ENCODE assay signal across 30 cellular contexts in genomic region chr6:71887744-71888115, GRCh38. TPM values are rescaled to one million over a fixed set of nuclear protein-coding genes. Genes with fewer than 3 reads are reported as not detected.
A peak's percentile ranks its signal among the peaks of the same experiment; 100 is the strongest.
DNase-seq lines count a peak whose midpoint lies in the region; ATAC-seq, FAIRE-seq and TF ChIP-seq lines count a peak whose summit lies in the region.
"Had no signal": no experiment of that assay in that cellular context is flagged by ENCODE, and none has a peak within 500 bp of the region (broad histone marks: within the 10 kb centered on the region; RNA-seq: fewer than 3 reads in every experiment).

No MANE protein-coding gene starts in this region.

- FAIRE-seq in GM12891 (lab: Jason Lieb, UNC): no peak
- FAIRE-seq: endometrium, GM12878, islet of Langerhans had no signal

- no peak for TF ChIP-seq POLR2A in GM12891 (IDR thresholded peaks at IDR 0.05; ENCODE audit: low read depth, low read length)

- no peaks in the 10 kb centered on the region for H3K36me3 ChIP-seq in HUES48 (ENCODE audit: control insufficient read depth, insufficient read depth, low read length)
- H3K36me3 ChIP-seq: gastrocnemius medialis, left lung, Peyer's patch, upper lobe of left lung had no signal

- no peak for DNase-seq in mesothelial cell of epicardium (ENCODE audit: low spot score in 2 of 2, unreplicated experiment in 2 of 2)
- no peak for DNase-seq in type B pancreatic cell (ENCODE audit: extremely low spot score, unreplicated experiment)
- DNase-seq in activated T-cell treated with anti-CD3 and anti-CD28 coated beads, Interleukin-2, amount 50 U/mL, for 4 hours: no peak
- no peak for DNase-seq in activated T-cell treated with anti-CD3 and anti-CD28 coated beads, Interleukin-2, amount 50 U/mL, for 48 hours
- no peak for DNase-seq in GM12891 (ENCODE audit: insufficient read length, low spot score)
- DNase-seq: activated CD4-positive, alpha-beta memory T cell treated with anti-CD3 and anti-CD28 coated beads for 36 hours; activated CD4-positive, CD25-positive, alpha-beta regulatory T cell treated with anti-CD3 and anti-CD28 coated beads, Interleukin-2, amount 50 U/mL, for 72 hours; activated CD8-positive, alpha-beta memory T cell treated with anti-CD3 and anti-CD28 coated beads, Interleukin-2, amount 50 U/mL, for 4 hours; gastrocnemius medialis; hippocampal formation; NCI-H1048; NCI-H2029; NCI-H2227 treated with DMSO at 0.1 percent for 48 hours; NCI-H69; SIG-M5; stimulated activated CD4-positive, alpha-beta T cell treated with anti-CD3 and anti-CD28 coated beads, Interleukin-2, amount 100 ng/mL, for 24 hours had no signal

- peaks cover 20% of the 10 kb centered on the region for H3K27me3 ChIP-seq in HUES48 (ENCODE audit: control insufficient read depth, insufficient read depth, low read length)
- H3K27me3 ChIP-seq: Peyer's patch had no signal

- no peaks in the 10 kb centered on the region for H3K9me3 ChIP-seq in HUES48 (ENCODE audit: control insufficient read depth, insufficient read depth, low read length)
- H3K9me3 ChIP-seq: gastrocnemius medialis, left lung, Peyer's patch, upper lobe of left lung had no signal

- H3K27me3 Mint-ChIP-seq in brain (peaks cover 14% of the 10 kb centered on the region), mesothelial cell of epicardium (ENCODE audit: low read depth) (peaks cover 88% of the 10 kb centered on the region), type B pancreatic cell (peaks cover 78% of the 10 kb centered on the region)
- peaks cover 40% of the 10 kb centered on the region for H3K27me3 Mint-ChIP-seq in activated T-cell treated with anti-CD3 and anti-CD28 coated beads, Interleukin-2, amount 50 U/mL, for 4 hours (ENCODE audit: low read depth)

- peak overlapping the region; percentile 91 to 97 (median 95) for H3K4me3 Mint-ChIP-seq in brain
- H3K4me3 Mint-ChIP-seq in mesothelial cell of epicardium: peak overlapping the region; percentile 73
- peak overlapping the region; percentile 85 for H3K4me3 Mint-ChIP-seq in type B pancreatic cell
- no peak overlapping the region for H3K4me3 Mint-ChIP-seq in activated T-cell treated with anti-CD3 and anti-CD28 coated beads, Interleukin-2, amount 50 U/mL, for 4 hours
- H3K4me3 Mint-ChIP-seq: activated CD4-positive, alpha-beta memory T cell treated with anti-CD3 and anti-CD28 coated beads for 36 hours; activated naive CD8-positive, alpha-beta T cell; dendritic cell treated with granulocyte-macrophage colony-stimulating factor and Interleukin-4, amounts not matched to agents 40 ng/mL and 50 ng/mL, for 4 days had no signal

- no peak overlapping the region for H3K9ac ChIP-seq in HUES48 (ENCODE audit: low read depth, low read length)
- H3K9ac ChIP-seq: GM23248 had no signal

- H3K4me1 Mint-ChIP-seq in brain (peaks cover 57% of the 10 kb centered on the region), mesothelial cell of epicardium (peaks cover 7% of the 10 kb centered on the region), type B pancreatic cell (ENCODE audit: unreplicated experiment) (no peaks in the 10 kb centered on the region)
- peaks cover 2% of the 10 kb centered on the region for H3K4me1 Mint-ChIP-seq in activated T-cell treated with anti-CD3 and anti-CD28 coated beads, Interleukin-2, amount 50 U/mL, for 4 hours (ENCODE audit: low read depth)

- peak overlapping the region in 4 of 5 experiments; percentile 72 to 95 (median 88) for H3K27ac Mint-ChIP-seq in brain
- H3K27ac Mint-ChIP-seq in mesothelial cell of epicardium: no peak overlapping the region
- H3K27ac Mint-ChIP-seq in type B pancreatic cell: no peak overlapping the region
- H3K27ac Mint-ChIP-seq: activated CD4-positive, alpha-beta memory T cell treated with anti-CD3 and anti-CD28 coated beads for 36 hours; activated naive CD8-positive, alpha-beta T cell; dendritic cell treated with granulocyte-macrophage colony-stimulating factor and Interleukin-4, amounts not matched to agents 40 ng/mL and 50 ng/mL, for 4 days; IgD-negative memory B cell; T-cell had no signal

- ATAC-seq in activated T-cell treated with anti-CD3 and anti-CD28 coated beads, Interleukin-2, amount 50 U/mL, for 4 hours: no peak
- ATAC-seq: gastrocnemius medialis had no signal

- H3K27ac ChIP-seq in HUES48 (ENCODE audit: low read depth, low read length): no peak overlapping the region
- H3K27ac ChIP-seq: C4-2B, gastrocnemius medialis, GM23248, left lung, Peyer's patch had no signal

- H3K36me3 Mint-ChIP-seq in brain (no peaks in the 10 kb centered on the region), mesothelial cell of epicardium (no peaks in the 10 kb centered on the region), type B pancreatic cell (no peaks in the 10 kb centered on the region)
- no peaks in the 10 kb centered on the region for H3K36me3 Mint-ChIP-seq in activated T-cell treated with anti-CD3 and anti-CD28 coated beads, Interleukin-2, amount 50 U/mL, for 4 hours (ENCODE audit: insufficient read depth)
- H3K36me3 Mint-ChIP-seq: activated naive CD8-positive, alpha-beta T cell; T-cell had no signal

- H3K9me3 Mint-ChIP-seq in brain (peaks cover 0 to 2% (median 0%) of the 10 kb centered on the region in 5 experiments), mesothelial cell of epicardium (no peaks in the 10 kb centered on the region), type B pancreatic cell (no peaks in the 10 kb centered on the region)
- H3K9me3 Mint-ChIP-seq in activated T-cell treated with anti-CD3 and anti-CD28 coated beads, Interleukin-2, amount 50 U/mL, for 4 hours: no peaks in the 10 kb centered on the region
- H3K9me3 Mint-ChIP-seq: activated CD4-positive, alpha-beta memory T cell treated with anti-CD3 and anti-CD28 coated beads for 36 hours; dendritic cell treated with granulocyte-macrophage colony-stimulating factor and Interleukin-4, amounts not matched to agents 40 ng/mL and 50 ng/mL, for 4 days had no signal

- H3K4me1 ChIP-seq in HUES48 (ENCODE audit: control insufficient read depth, insufficient read depth, low read length): 0 out of 2 replicates have a peak, but pooled peaks cover 5% of the 10 kb centered on the region
- H3K4me1 ChIP-seq: Peyer's patch had no signal

- TF ChIP-seq CTCF in brain (conservative IDR thresholded peaks at IDR 0.05) (no peak), mesothelial cell of epicardium (IDR thresholded peaks at IDR 0.05; ENCODE audit: unreplicated experiment) (no peak), type B pancreatic cell (conservative IDR thresholded peaks at IDR 0.05) (no peak)

- peak overlapping the region; percentile 91; the same call in 1 of the 2 replicates for H3K4me3 ChIP-seq in HUES48 (ENCODE audit: low read depth, low read length)
- H3K4me3 ChIP-seq: GM12878 had no signal

TF ChIP-seq in GM12891, 5 proteins besides CTCF, POLR2A, EP300 and RAD21:
- TF ChIP-seq TAF1 (IDR thresholded peaks at IDR 0.05; ENCODE audit: low read depth, low read length): no peak
- no peak for TF ChIP-seq POU2F2 (IDR thresholded peaks at IDR 0.05; ENCODE audit: low read depth, low read length)
- TF ChIP-seq PAX5 (IDR thresholded peaks at IDR 0.05; ENCODE audit: insufficient read depth, low read length, severe bottlenecking): no peak
- TF ChIP-seq POLR2AphosphoS5 (IDR thresholded peaks at IDR 0.05; ENCODE audit: low read depth, low read length): no peak
- TF ChIP-seq SPI1 (IDR thresholded peaks at IDR 0.05; ENCODE audit: low read depth, low read length): no peak
TF ChIP-seq in GM12891: peak in this region for 0.

RNA-seq across cellular contexts. Expression of gene RIMS1, which starts 1.4 kb away (rescaled TPM):
- 2.0 TPM for polyA plus RNA-seq in brain (ENCODE audit: insufficient read depth, low read depth, low replicate concordance)
- total RNA-seq in mesothelial cell of epicardium: 5.8 to 6.3 TPM (median 6.0 TPM) in 3 replicates
- 3.7 and 5.9 TPM in 2 replicates for total RNA-seq in type B pancreatic cell (ENCODE audit: low replicate concordance)
- not detected for total RNA-seq in activated T-cell treated with anti-CD3 and anti-CD28 coated beads, Interleukin-2, amount 50 U/mL, for 4 hours
- polyA plus RNA-seq in GM12891 (2012; ENCODE audit: low read depth, missing spikeins): not detected
- total RNA-seq: activated CD4-positive, alpha-beta memory T cell treated with anti-CD3 and anti-CD28 coated beads for 36 hours; T-cell had no signal
- polyA plus RNA-seq: IgD-negative memory B cell had no signal

Comparison
In these comparisons a context has a peak if more than half of its experiments do, and no peak if none do; other contexts are left out.
1. H3K27ac Mint-ChIP-seq: peak in brain (4 of 5); none in mesothelial cell of epicardium (single experiment) and type B pancreatic cell (single experiment).